23 cellular contexts compared by ENCODE assay signal in the genomic region with DNA sequence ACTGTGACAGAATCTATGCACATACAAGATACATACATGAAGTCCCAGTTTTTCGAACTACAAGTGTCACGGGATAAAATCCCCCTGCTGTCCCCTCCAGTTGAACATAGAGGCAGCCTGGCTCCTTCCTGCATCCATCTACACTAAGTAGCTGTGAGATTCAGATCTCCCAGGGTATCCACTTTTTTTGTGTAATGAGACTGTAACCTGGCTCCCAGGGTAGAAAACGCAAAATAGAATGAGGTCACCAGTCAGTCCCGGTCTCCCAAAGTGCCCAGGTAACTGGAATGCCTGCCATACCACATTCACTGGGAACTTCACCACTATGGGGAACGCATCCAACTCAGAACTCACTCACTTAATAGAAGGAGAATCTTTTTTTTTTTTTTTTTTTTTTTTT.
"Had no signal": no experiment of that assay in that cellular context is flagged by ENCODE, and none has a peak within 500 bp of the region (broad histone marks: within the 10 kb centered on the region; RNA-seq: fewer than 3 reads in every experiment).

No MANE protein-coding gene starts in this region.

- H3K4me3 Mint-ChIP-seq: dendritic cell treated with granulocyte-macrophage colony-stimulating factor and Interleukin-4, amounts not matched to agents 40 ng/mL and 50 ng/mL, for 4 days; effector memory CD8-positive, alpha-beta T cell had no signal

- H3K27ac ChIP-seq: colonic mucosa, coronary artery, epithelial cell of prostate, esophagus muscularis mucosa, esophagus squamous epithelium, foreskin keratinocyte, gastrocnemius medialis, gastroesophageal sphincter, heart left ventricle had no signal

- H3K4me3 ChIP-seq: colonic mucosa, coronary artery, dorsolateral prefrontal cortex, esophagus muscularis mucosa, esophagus squamous epithelium, gastrocnemius medialis, gastroesophageal sphincter, heart left ventricle had no signal

- H3K27me3 ChIP-seq: colonic mucosa, esophagus muscularis mucosa, esophagus squamous epithelium, foreskin keratinocyte, gastrocnemius medialis, gastroesophageal sphincter, heart left ventricle had no signal

- H3K9me3 ChIP-seq: colonic mucosa, esophagus muscularis mucosa, esophagus squamous epithelium, gastrocnemius medialis, gastroesophageal sphincter, heart left ventricle had no signal

- H3K27ac Mint-ChIP-seq: dendritic cell treated with granulocyte-macrophage colony-stimulating factor and Interleukin-4, amounts not matched to agents 40 ng/mL and 50 ng/mL, for 4 days; effector memory CD8-positive, alpha-beta T cell had no signal

- H3K27me3 Mint-ChIP-seq: effector memory CD8-positive, alpha-beta T cell had no signal

- H3K4me1 ChIP-seq: colonic mucosa had no signal

- ATAC-seq: effector memory CD8-positive, alpha-beta T cell; esophagus mucosa; foreskin keratinocyte; gastrocnemius medialis; gastroesophageal sphincter; heart left ventricle had no signal

- H3K36me3 ChIP-seq: colonic mucosa had no signal

- H3K9me3 Mint-ChIP-seq: dendritic cell treated with granulocyte-macrophage colony-stimulating factor and Interleukin-4, amounts not matched to agents 40 ng/mL and 50 ng/mL, for 4 days; effector memory CD8-positive, alpha-beta T cell had no signal

- DNase-seq: cerebellar nuclear complex; colonic mucosa; cortex of kidney; dermis blood vessel endothelial cell; dorsolateral prefrontal cortex; effector CD4-positive, alpha-beta T cell; effector CD8-positive, alpha-beta T cell; effector memory CD4-positive, alpha-beta T cell; effector memory CD8-positive, alpha-beta T cell; erythroblast; esophagus squamous epithelium; foreskin fibroblast; foreskin keratinocyte; foreskin melanocyte; gastrocnemius medialis; head of caudate nucleus; heart left ventricle had no signal
